In genomic region chr1:184150776-184151531, GRCh38 we compare ENCODE assay signal across 1 cellular context.
TF ChIP-seq lines count a peak whose summit lies in the region.

No MANE protein-coding gene starts in this region.

TF ChIP-seq in IMR-90, 13 proteins besides CTCF, POLR2A, EP300 and RAD21 (continued from another document):
- TF ChIP-seq RFX5 (IDR thresholded peaks at IDR 0.05; ENCODE audit: low read depth, low read length) (no peak), RCOR1 (IDR thresholded peaks at IDR 0.05; ENCODE audit: insufficient replicate concordance, low read length) (no peak)
